8 cellular contexts compared by ENCODE assay signal in genomic region chr2:152718047-152718908, GRCh38. TPM values are rescaled to one million over a fixed set of nuclear protein-coding genes. Genes with fewer than 3 reads are reported as not detected.
DNase-seq lines count a peak whose midpoint lies in the region; ATAC-seq lines count a peak whose summit lies in the region.

Gene ARL6IP6, plus strand, starts transcription at chr2:152718620. Its CDS starts 5 bp downstream, at chr2:152718625.

- peak within 1 kb of the TSS; percentile 62 to 76 for H3K4me3 ChIP-seq in aorta (ENCODE audit: low read length in 2 of 2)

- DNase-seq in NCI-H2081 treated with DMSO at 0.1 percent for 48 hours (lab: John Stamatoyannopoulos, UW), result peak; percentile 79
- peak; percentile 88 for DNase-seq in T1000 (lab: John Stamatoyannopoulos, UW)
- peak; percentile 97 for DNase-seq in astrocyte of the hippocampus (ENCODE audit: low read depth, low spot score)
- peak; percentile 87 for DNase-seq in hepatic stellate cell (ENCODE audit: low spot score)
- DNase-seq in renal cortical epithelial cell (ENCODE audit: low read depth), result peak; percentile 72
- peak; percentile 96 to 97 for DNase-seq in aorta

- WGBS in aorta, 2 donors, result 0% methylated on average over 74 to 88 of the region's 88 CpGs

- H3K27me3 ChIP-seq in aorta (ENCODE audit: control insufficient read depth in 1 of 2, insufficient read depth in 2 of 2, low read length in 1 of 2), result no peaks in the 10 kb centered on the region

- H3K4me1 ChIP-seq in aorta (ENCODE audit: control insufficient read depth in 1 of 2, insufficient read depth in 2 of 2, low read length in 2 of 2), result peaks cover 0 to 6% of the 10 kb centered on the region in 2 donors

- H3K27ac ChIP-seq in aorta (ENCODE audit: low read depth in 1 of 2, low read length in 2 of 2), result peak within 1 kb of the TSS; percentile 62 to 87

- H3K36me3 ChIP-seq in aorta (ENCODE audit: control insufficient read depth in 1 of 2, insufficient read depth in 2 of 2, low read length in 1 of 2), result no peaks in the 10 kb centered on the region

- ATAC-seq in GM18519 (IDR thresholded peaks at IDR 0.05; ENCODE audit: low FRiP score, unreplicated experiment) (peak; percentile 54), HG03045 (IDR thresholded peaks at IDR 0.05; ENCODE audit: unreplicated experiment) (peak; percentile 72), aorta (ENCODE audit: low FRiP score) (peak; percentile 96)

- intact Hi-C loops in aorta (cut with DNase I), result loop anchor here in 1 of 2 donors (5.0 kb wide), 1 partner anchor 541 kb away; the partner anchor contains the start of gene STAM2

- no peaks in the 10 kb centered on the region for H3K9me3 ChIP-seq in aorta (ENCODE audit: control insufficient read depth, low read length)

RNA-seq across cellular contexts. Expression of gene ARL6IP6, which starts in this region (rescaled TPM):
- total RNA-seq in renal cortical epithelial cell (16.4 and 40.3 TPM in 2 replicates), aorta (10 to 100 TPM; 12.2 to 13.2 TPM)
- polyA plus RNA-seq in aorta, result 10 to 100 TPM in 1 of 2 donors, 1 to 10 TPM in 1; 9.6 to 15.7 TPM

Comparison
In these comparisons a context has a peak if more than half of its experiments do, and no peak if none do; other contexts are left out.
1. Peak in every context shown above with its lines: DNase-seq, ATAC-seq, H3K4me3 ChIP-seq and H3K27ac ChIP-seq.